ENCODE assay signal across 17 cellular contexts in the genomic region with DNA sequence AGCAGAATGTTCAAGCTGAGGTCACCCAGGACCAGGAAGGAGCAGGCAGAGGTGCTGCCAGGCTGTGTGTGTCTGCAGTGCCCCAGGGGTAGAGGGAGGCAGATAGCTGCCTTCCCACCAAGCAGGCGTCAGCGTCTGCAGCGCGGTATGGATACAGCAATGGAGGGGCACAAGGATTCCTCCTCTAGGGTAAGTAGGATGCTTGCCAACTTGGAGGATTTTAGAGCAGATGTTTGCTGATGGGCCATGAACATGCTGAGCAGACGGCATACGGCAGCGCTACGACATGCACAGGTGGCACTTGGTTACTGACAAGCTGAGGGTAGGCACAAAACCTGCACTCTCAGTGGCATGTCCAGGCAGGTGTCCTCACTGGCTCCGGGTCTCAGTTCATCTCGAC.
"Had no signal": no experiment of that assay in that cellular context is flagged by ENCODE, and none has a peak within 500 bp of the region (broad histone marks: within the 10 kb centered on the region; RNA-seq: fewer than 3 reads in every experiment).

No MANE protein-coding gene starts in this region.

- ATAC-seq: activated T-cell treated with anti-CD3 and anti-CD28 coated beads, Interleukin-2, amount 50 U/mL, for 4 hours; left colon; naive thymus-derived CD4-positive, alpha-beta T cell; psoas muscle had no signal

- H3K4me1 Mint-ChIP-seq: activated naive CD8-positive, alpha-beta T cell treated with anti-CD3 and anti-CD28 coated beads for 36 hours had no signal

- H3K4me1 ChIP-seq: testis had no signal

- H3K4me3 Mint-ChIP-seq: activated CD4-positive, alpha-beta memory T cell treated with anti-CD3 and anti-CD28 coated beads for 36 hours; activated naive CD8-positive, alpha-beta T cell treated with anti-CD3 and anti-CD28 coated beads for 36 hours; activated T-cell treated with anti-CD3 and anti-CD28 coated beads, Interleukin-2, amount 50 U/mL, for 4 hours; naive thymus-derived CD4-positive, alpha-beta T cell; stimulated activated naive CD8-positive, alpha-beta T cell treated with anti-CD3 and anti-CD28 coated beads, Interleukin-15, Interleukin-2, amounts not matched to agents 100 ng/mL and 50 ng/mL, for 24 hours had no signal

- H3K36me3 Mint-ChIP-seq: activated naive CD8-positive, alpha-beta T cell treated with anti-CD3 and anti-CD28 coated beads for 36 hours had no signal

- DNase-seq: activated CD4-positive, alpha-beta memory T cell treated with anti-CD3 and anti-CD28 coated beads for 36 hours; activated gamma-delta T cell; activated naive CD8-positive, alpha-beta T cell treated with anti-CD3 and anti-CD28 coated beads for 36 hours; activated T-cell treated with anti-CD3 and anti-CD28 coated beads, Interleukin-2, amount 50 U/mL, for 4 hours; brain microvascular endothelial cell; cerebellar nuclear complex; dermis blood vessel endothelial cell; hypothalamus; naive thymus-derived CD4-positive, alpha-beta T cell; nucleus accumbens; psoas muscle; stimulated activated CD4-positive, alpha-beta T cell treated with anti-CD3 and anti-CD28 coated beads, Interleukin-4, amount 100 ng/mL, for 1 hour; T-helper 9 cell; testis had no signal

- H3K27ac ChIP-seq: brain microvascular endothelial cell, psoas muscle, testis had no signal

- H3K27me3 Mint-ChIP-seq: activated CD4-positive, alpha-beta memory T cell treated with anti-CD3 and anti-CD28 coated beads for 36 hours; activated naive CD8-positive, alpha-beta T cell treated with anti-CD3 and anti-CD28 coated beads for 36 hours had no signal

- H3K27ac Mint-ChIP-seq: activated CD4-positive, alpha-beta memory T cell treated with anti-CD3 and anti-CD28 coated beads for 36 hours; activated naive CD8-positive, alpha-beta T cell treated with anti-CD3 and anti-CD28 coated beads for 36 hours; naive thymus-derived CD4-positive, alpha-beta T cell; stimulated activated naive CD8-positive, alpha-beta T cell treated with anti-CD3 and anti-CD28 coated beads, Interleukin-15, Interleukin-2, amounts not matched to agents 100 ng/mL and 50 ng/mL, for 24 hours had no signal

- H3K9me3 ChIP-seq: psoas muscle, testis had no signal

- H3K36me3 ChIP-seq: brain microvascular endothelial cell had no signal

- H3K27me3 ChIP-seq: brain microvascular endothelial cell, testis had no signal

- H3K4me3 ChIP-seq: lung, psoas muscle, testis had no signal

- H3K9me3 Mint-ChIP-seq: stimulated activated naive CD8-positive, alpha-beta T cell treated with anti-CD3 and anti-CD28 coated beads, Interleukin-15, Interleukin-2, amounts not matched to agents 100 ng/mL and 50 ng/mL, for 24 hours had no signal
